Comparison of ENCODE assay signal across 2 cellular contexts in genomic region chr16:85901110-85901509, GRCh38.
A peak's percentile ranks its signal among the peaks of the same experiment; 100 is the strongest.
TF ChIP-seq lines count a peak whose summit lies in the region.

No MANE protein-coding gene starts in this region.

TF ChIP-seq in WTC11, 78 proteins besides CTCF, POLR2A, EP300 and RAD21 (continued from another document):
- TF ChIP-seq IRF1 (CRISPR knock-in tag; IDR thresholded peaks at IDR 0.05) (no peak), ZNF121 (CRISPR knock-in tag; IDR thresholded peaks at IDR 0.05) (0 out of 2 replicates have a peak, but pooled peaks have one; percentile 10), JUN (CRISPR knock-in tag; IDR thresholded peaks at IDR 0.05) (no peak), FOXP1 (CRISPR knock-in tag; IDR thresholded peaks at IDR 0.05; ENCODE audit: borderline replicate concordance) (no peak)

TF ChIP-seq in HepG2, 621 proteins besides CTCF, POLR2A, EP300 and RAD21 (continued from another document):
- TF ChIP-seq LRRFIP1 (CRISPR knock-in tag; conservative IDR thresholded peaks at IDR 0.05) (no peak), ATF7 (IDR thresholded peaks at IDR 0.05) (0 out of 2 replicates have a peak, but pooled peaks have one; percentile 27), ATF7 (CRISPR knock-in tag; IDR thresholded peaks at IDR 0.05) (no peak), ZNF577 (CRISPR knock-in tag; IDR thresholded peaks at IDR 0.05; ENCODE audit: borderline replicate concordance, low read depth) (no peak)
